ENCODE assay signal across 13 cellular contexts in the genomic region with DNA sequence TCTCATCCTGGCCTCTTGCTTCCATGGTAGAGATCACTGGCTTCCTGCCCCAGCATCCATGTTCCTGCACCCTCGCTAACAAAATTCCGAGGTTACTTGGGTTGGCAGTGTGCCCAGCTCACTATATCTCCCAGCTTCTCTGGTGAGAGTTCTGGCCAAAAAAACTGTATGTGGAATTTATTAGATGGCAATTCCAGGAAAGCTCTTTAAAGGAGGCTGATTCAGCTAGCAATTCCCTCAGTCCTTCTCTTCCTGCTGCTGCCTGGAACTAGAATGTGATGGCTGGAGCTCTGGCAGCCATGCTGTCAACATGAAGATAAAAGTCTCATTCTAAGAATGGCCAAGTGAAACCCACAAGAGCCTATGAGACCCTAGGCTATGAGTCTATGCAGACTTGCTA.
A peak's percentile ranks its signal among the peaks of the same experiment; 100 is the strongest.
DNase-seq lines count a peak whose midpoint lies in the region; ATAC-seq and TF ChIP-seq lines count a peak whose summit lies in the region.
"Had no signal": no experiment of that assay in that cellular context is flagged by ENCODE, and none has a peak within 500 bp of the region (broad histone marks: within the 10 kb centered on the region; RNA-seq: fewer than 3 reads in every experiment).

No MANE protein-coding gene starts in this region.

- H3K4me1 ChIP-seq in right lobe of liver (no peaks in the 10 kb centered on the region), spleen (peaks cover 34 to 97% (median 67%) of the 10 kb centered on the region in 6 donors), GM23248 (ENCODE audit: insufficient read depth) (no peaks in the 10 kb centered on the region)

- in situ Hi-C loops in ACHN (cut with HindIII; ENCODE audit: low pct_ligation_motif_present, low pct_unique_long_range_greater_than_20kb, low sequenced_read_pairs) (no loop called here), GM23248 (cut with MboI) (no loop called here)

- H3K79me2 ChIP-seq in GM23248 (ENCODE audit: insufficient read depth): no peaks in the 10 kb centered on the region

- H3K9me3 ChIP-seq in right lobe of liver: no peaks in the 10 kb centered on the region
- peaks cover 0 to 6% (median 4%) of the 10 kb centered on the region in 8 donors for H3K9me3 ChIP-seq in spleen
- H3K9me3 ChIP-seq in GM23248 (ENCODE audit: low read depth): no peaks in the 10 kb centered on the region

- no peaks in the 10 kb centered on the region for H3F3A ChIP-seq in GM23248 (ENCODE audit: insufficient read depth)

- CTCF ChIA-PET in activated CD8-positive, alpha-beta T cell treated with anti-CD3 and anti-CD28 coated beads for 36 hours (lab: Charles Lee): interaction anchor here (3.5 kb wide), 1 partner anchor 22 kb away, joined by 16 read pairs; no protein-coding TSS in a partner anchor

- no peak for ATAC-seq in activated CD8-positive, alpha-beta T cell treated with anti-CD3 and anti-CD28 coated beads for 36 hours
- no peak for ATAC-seq in right lobe of liver
- no peak for ATAC-seq in GM21786 (IDR thresholded peaks at IDR 0.05; ENCODE audit: unreplicated experiment)

- H4K20me1 ChIP-seq in GM23248 (ENCODE audit: insufficient read depth): no peaks in the 10 kb centered on the region

- WGBS in right lobe of liver (ENCODE audit: insufficient coverage, low coverage, low lambda C conversion rate, missing lambda C conversion rate): 23% methylated on average over 2 of the region's 2 CpGs
- WGBS in spleen, 5 donors: 54 to 67% (median 63%) methylated on average over 2 of the region's 2 CpGs
- 13 to 22% methylated on average over 2 of the region's 2 CpGs for WGBS in GM23248 (ENCODE audit: low coverage in 1 of 2, low lambda C conversion rate in 2 of 2, missing lambda C conversion rate in 2 of 2), 2 experiments

- H3K36me3 ChIP-seq in right lobe of liver (no peaks in the 10 kb centered on the region), spleen (peaks cover 0 to 56% (median 13%) of the 10 kb centered on the region in 6 donors), GM23248 (ENCODE audit: low read depth) (no peaks in the 10 kb centered on the region)

- H3K27me3 ChIP-seq in right lobe of liver (no peaks in the 10 kb centered on the region), spleen (replicated peaks in 1 of 7) (no peaks in the 10 kb centered on the region), GM23248 (replicated peaks; ENCODE audit: insufficient read depth) (no peaks in the 10 kb centered on the region)

- peaks cover 86% of the 10 kb centered on the region for H3K4me1 Mint-ChIP-seq in activated CD8-positive, alpha-beta T cell treated with anti-CD3 and anti-CD28 coated beads for 36 hours (ENCODE audit: low read depth)

- peaks cover 11% of the 10 kb centered on the region for H3K9me3 Mint-ChIP-seq in activated CD8-positive, alpha-beta T cell treated with anti-CD3 and anti-CD28 coated beads for 36 hours

- no peak overlapping the region for H2AFZ ChIP-seq in GM23248

- H3K9me2 ChIP-seq in GM23248 (ENCODE audit: insufficient read depth): no peaks in the 10 kb centered on the region

- no peak for TF ChIP-seq CTCF in activated CD8-positive, alpha-beta T cell treated with anti-CD3 and anti-CD28 coated beads for 36 hours (IDR thresholded peaks at IDR 0.05)
- TF ChIP-seq CTCF in fibroblast of the aortic adventitia (IDR thresholded peaks at IDR 0.05; ENCODE audit: insufficient read depth, low read length): no peak
- no peak for TF ChIP-seq CTCF in right lobe of liver (IDR thresholded peaks at IDR 0.05)
- TF ChIP-seq CTCF in spleen (IDR thresholded peaks at IDR 0.05 in 8 of 11, conservative IDR thresholded peaks at IDR 0.05 in 3 of 11): no peak

- H3K27ac Mint-ChIP-seq in activated CD8-positive, alpha-beta T cell treated with anti-CD3 and anti-CD28 coated beads for 36 hours: peak overlapping the region; percentile 80

- no peak overlapping the region for H3K4me2 ChIP-seq in GM23248 (ENCODE audit: unreplicated experiment)

- DNase-seq in ACHN: peak; percentile 44
- DNase-seq in EL: peak; percentile 21
- DNase-seq in activated CD8-positive, alpha-beta T cell treated with anti-CD3 and anti-CD28 coated beads for 36 hours: no peak
- peak; percentile 6 for DNase-seq in fibroblast of the aortic adventitia (ENCODE audit: low read depth)
- DNase-seq in right lobe of liver: no peak
- DNase-seq in spleen: no peak
- no peak for DNase-seq in GM23248
- DNase-seq: activated CD4-positive, alpha-beta T cell treated with anti-CD3 and anti-CD28 coated beads, Interleukin-2, amount 50 U/mL, for 4 hours; amygdala; C1 segment of cervical spinal cord; foreskin fibroblast; NCI-H1417 treated with DMSO at 0.1 percent for 48 hours had no signal

- H3K27me3 Mint-ChIP-seq in activated CD8-positive, alpha-beta T cell treated with anti-CD3 and anti-CD28 coated beads for 36 hours: no peaks in the 10 kb centered on the region

- H3K27ac ChIP-seq in right lobe of liver (no peak overlapping the region), spleen (peak overlapping the region in 4 of 8 donors; percentile 67 to 84 (median 80)), GM23248 (no peak overlapping the region)

- H3K9ac ChIP-seq in GM23248: no peak overlapping the region

- intact Hi-C loops in activated CD8-positive, alpha-beta T cell treated with anti-CD3 and anti-CD28 coated beads for 36 hours (cut with micrococcal nuclease): no loop called here
- intact Hi-C loops in right lobe of liver (cut with DNase I) (no loop called here), spleen (cut with DNase I; ENCODE audit: low total_unique reads) (no loop called here)

- TF ChIP-seq POLR2A in right lobe of liver (IDR thresholded peaks at IDR 0.05) (no peak), spleen (IDR thresholded peaks at IDR 0.05) (no peak)

- POLR2A ChIA-PET in activated CD8-positive, alpha-beta T cell treated with anti-CD3 and anti-CD28 coated beads for 36 hours (lab: Charles Lee): interaction anchor here (1.1 to 2.0 kb wide), 5 partner anchors 10 to 33 kb away, joined by 3 to 6 read pairs (median 3); no protein-coding TSS in a partner anchor

- no peak overlapping the region for H3K4me3 Mint-ChIP-seq in activated CD8-positive, alpha-beta T cell treated with anti-CD3 and anti-CD28 coated beads for 36 hours

- H3K4me3 ChIP-seq in fibroblast of the aortic adventitia (ENCODE audit: low read depth, low read length) (no peak overlapping the region), right lobe of liver (no peak overlapping the region), spleen (no peak overlapping the region), GM23248 (no peak overlapping the region)

- H3K36me3 Mint-ChIP-seq in activated CD8-positive, alpha-beta T cell treated with anti-CD3 and anti-CD28 coated beads for 36 hours (ENCODE audit: low read depth): peaks cover 97% of the 10 kb centered on the region

Comparison
In these comparisons a context has a peak if more than half of its experiments do, and no peak if none do; other contexts are left out.
1. DNase-seq: peak in ACHN (single experiment), EL (single experiment) and fibroblast of the aortic adventitia (single experiment); none in activated CD8-positive, alpha-beta T cell treated with anti-CD3 and anti-CD28 coated beads for 36 hours (single experiment), right lobe of liver (0 of 3), spleen (single experiment) and GM23248 (single experiment).